14 cellular contexts compared by ENCODE assay signal in genomic region chr10:32331606-32332005, GRCh38. TPM values are rescaled to one million over a fixed set of nuclear protein-coding genes. Genes with fewer than 3 reads are reported as not detected.
DNase-seq lines count a peak whose midpoint lies in the region; ATAC-seq, FAIRE-seq and TF ChIP-seq lines count a peak whose summit lies in the region.
"Had no signal": no experiment of that assay in that cellular context is flagged by ENCODE, and none has a peak within 500 bp of the region (broad histone marks: within the 10 kb centered on the region; RNA-seq: fewer than 3 reads in every experiment).

No MANE protein-coding gene starts in this region.

- peaks cover 37% of the 10 kb centered on the region for H3K36me3 Mint-ChIP-seq in activated T-cell treated with anti-CD3 and anti-CD28 coated beads, Interleukin-2, amount 50 U/mL, for 24 hours (ENCODE audit: low read depth)

- H3K27me3 ChIP-seq in bronchial epithelial cell (ENCODE audit: control insufficient read depth, insufficient read depth, low read length) (no peaks in the 10 kb centered on the region), gastrocnemius medialis (no peaks in the 10 kb centered on the region)
- H3K27me3 ChIP-seq: adrenal gland had no signal

- TF ChIP-seq CTCF in bronchial epithelial cell (IDR thresholded peaks at IDR 0.05; ENCODE audit: insufficient read depth, low read length, severe bottlenecking) (no peak), gastrocnemius medialis (IDR thresholded peaks at IDR 0.05 in 4 of 5, conservative IDR thresholded peaks at IDR 0.05 in 1 of 5) (peak in 1 of 5 experiments; percentile 3)

- H3K27ac ChIP-seq in gastrocnemius medialis = peak overlapping the region; percentile 65 to 83 (median 67)
- H3K27ac ChIP-seq: WERI-Rb-1 had no signal

- no peak for ATAC-seq in gastrocnemius medialis

- in situ Hi-C loops in gastrocnemius medialis (cut with MboI; ENCODE audit: low sequenced_read_pairs in 4 of 4) = loop anchor here in 1 of 4 donors (25.0 kb wide), 1 partner anchor 269 kb away; the partner anchor contains the start of gene KIF5B

- H3K9me3 ChIP-seq in gastrocnemius medialis = no peaks in the 10 kb centered on the region
- H3K9me3 ChIP-seq: adrenal gland, Caco-2 had no signal

- intact Hi-C loops in gastrocnemius medialis (cut with DNase I; ENCODE audit: low total_unique reads) = no loop called here

- peak; percentile 45 for FAIRE-seq in G401.6 (lab: Jason Lieb, UNC)
- FAIRE-seq in bronchial epithelial cell (lab: Jason Lieb, UNC) = no peak
- no peak for FAIRE-seq in HTR-8/SVneo (lab: Jason Lieb, UNC)
- FAIRE-seq: urothelium cell line had no signal

- H3K4me1 Mint-ChIP-seq in activated T-cell treated with anti-CD3 and anti-CD28 coated beads, Interleukin-2, amount 50 U/mL, for 24 hours (ENCODE audit: low read depth) = peaks cover 97% of the 10 kb centered on the region

- no peaks in the 10 kb centered on the region for H3K36me3 ChIP-seq in bronchial epithelial cell (ENCODE audit: control insufficient read depth, insufficient read depth, low read length)
- no peaks in the 10 kb centered on the region for H3K36me3 ChIP-seq in gastrocnemius medialis
- H3K36me3 ChIP-seq: adrenal gland, WERI-Rb-1 had no signal

- H3K27ac Mint-ChIP-seq in activated T-cell treated with anti-CD3 and anti-CD28 coated beads, Interleukin-2, amount 50 U/mL, for 24 hours = peak overlapping the region; percentile 94

- TF ChIP-seq POLR2A in gastrocnemius medialis (IDR thresholded peaks at IDR 0.05) = no peak

- H3K9me3 Mint-ChIP-seq in activated T-cell treated with anti-CD3 and anti-CD28 coated beads, Interleukin-2, amount 50 U/mL, for 24 hours = no peaks in the 10 kb centered on the region

- H3K4me3 ChIP-seq in bronchial epithelial cell (ENCODE audit: low read depth, low read length) (no peak overlapping the region), gastrocnemius medialis (peak overlapping the region in 1 of 4 donors; percentile 7)
- H3K4me3 ChIP-seq: adrenal gland had no signal

- H3K4me3 Mint-ChIP-seq in activated T-cell treated with anti-CD3 and anti-CD28 coated beads, Interleukin-2, amount 50 U/mL, for 24 hours = no peak overlapping the region

- no peak for DNase-seq in activated T-cell treated with anti-CD3 and anti-CD28 coated beads, Interleukin-2, amount 50 U/mL, for 24 hours
- no peak for DNase-seq in activated T-cell treated with anti-CD3 and anti-CD28 coated beads for 4 hours
- peak; percentile 67 for DNase-seq in bronchial epithelial cell (ENCODE audit: low read depth)
- DNase-seq in gastrocnemius medialis = no peak
- DNase-seq in effector CD8-positive, alpha-beta T cell (lab: John Stamatoyannopoulos, UW) = no peak
- DNase-seq in HTR-8/SVneo (ENCODE audit: insufficient read length, low spot score) = no peak
- DNase-seq in HuH-7.5 (ENCODE audit: low spot score) = no peak
- DNase-seq: kidney; NK-92 treated with Interleukin-12 subunit alpha and Interleukin-12 subunit beta, amount 100 ng/mL, for 24 hours; WERI-Rb-1 had no signal

- no peaks in the 10 kb centered on the region for H3K27me3 Mint-ChIP-seq in activated T-cell treated with anti-CD3 and anti-CD28 coated beads, Interleukin-2, amount 50 U/mL, for 24 hours

- peaks cover 92 to 98% of the 10 kb centered on the region in 2 donors for H3K4me1 ChIP-seq in gastrocnemius medialis

RNA-seq across cellular contexts. Expression of gene EPC1, which starts 15.4 kb away (rescaled TPM):
- 12.6 and 20.5 TPM in 2 replicates for total RNA-seq in bronchial epithelial cell
- 10 to 100 TPM; 25.0 to 37.9 (median 29.3) TPM for total RNA-seq in gastrocnemius medialis
